24 cellular contexts compared by ENCODE assay signal in genomic region chr19:35373492-35373891, GRCh38. TPM values are rescaled to one million over a fixed set of nuclear protein-coding genes. Genes with fewer than 3 reads are reported as not detected.
"Had no signal": no experiment of that assay in that cellular context is flagged by ENCODE, and none has a peak within 500 bp of the region (broad histone marks: within the 10 kb centered on the region; RNA-seq: fewer than 3 reads in every experiment).

No MANE protein-coding gene starts in this region.

- H3K27me3 ChIP-seq: dorsolateral prefrontal cortex, right atrium auricular region, sigmoid colon, thyroid gland, upper lobe of left lung, vagina had no signal

- H3K4me1 ChIP-seq: gastrocnemius medialis, right atrium auricular region, sigmoid colon, suprapubic skin, upper lobe of left lung, vagina had no signal

- H3K4me3 ChIP-seq: coronary artery, dorsolateral prefrontal cortex, gastrocnemius medialis, heart right ventricle, right atrium auricular region, sigmoid colon, skin epidermis, suprapubic skin, thyroid gland, upper lobe of left lung, vagina had no signal

- DNase-seq: dorsolateral prefrontal cortex; effector memory CD4-positive, alpha-beta T cell; gastrocnemius medialis; heart right ventricle; hypothalamus; kidney glomerular epithelial cell; mesendoderm; naive thymus-derived CD4-positive, alpha-beta T cell; nephron progenitor cell; sigmoid colon; stimulated activated CD4-positive, alpha-beta T cell treated with anti-CD3 and anti-CD28 coated beads, Interleukin-4, amount 100 ng/mL, for 4 hours; stimulated activated naive CD8-positive, alpha-beta T cell treated with anti-CD3 and anti-CD28 coated beads, Interleukin-15, Interleukin-2, amounts not matched to agents 100 U/mL and 50 U/mL, for 24 hours; thyroid gland; upper lobe of left lung had no signal

- H3K27ac Mint-ChIP-seq: naive thymus-derived CD4-positive, alpha-beta T cell had no signal

- H3K36me3 ChIP-seq: gastrocnemius medialis, heart right ventricle, right atrium auricular region, sigmoid colon, suprapubic skin, thyroid gland, upper lobe of left lung, vagina had no signal

- ATAC-seq: esophagus mucosa; gastrocnemius medialis; heart right ventricle; naive thymus-derived CD4-positive, alpha-beta T cell; stimulated activated naive CD8-positive, alpha-beta T cell treated with anti-CD3 and anti-CD28 coated beads, Interleukin-15, Interleukin-2, amounts not matched to agents 100 U/mL and 50 U/mL, for 24 hours had no signal

- H3K27ac ChIP-seq: coronary artery, dorsolateral prefrontal cortex, gastrocnemius medialis, heart right ventricle, right atrium auricular region, sigmoid colon, skin epidermis, suprapubic skin, thyroid gland, upper lobe of left lung, vagina had no signal

- H3K4me3 Mint-ChIP-seq: naive thymus-derived CD4-positive, alpha-beta T cell; nephron progenitor cell had no signal

- H3K9me3 ChIP-seq: gastrocnemius medialis, right atrium auricular region, sigmoid colon, suprapubic skin, thyroid gland, vagina had no signal

RNA-seq across cellular contexts. Expression of gene GPR42, which starts 2.6 kb away (rescaled TPM):
- total RNA-seq: esophagus mucosa, fibroblast of villous mesenchyme, gastrocnemius medialis, heart right ventricle, liver, lung microvascular endothelial cell, right atrium auricular region, suprapubic skin, vagina had no signal

RNA-seq across cellular contexts. Expression of gene FFAR3, which starts 15.2 kb away (rescaled TPM):
- total RNA-seq: esophagus mucosa, fibroblast of villous mesenchyme, gastrocnemius medialis, right atrium auricular region, suprapubic skin, vagina had no signal

RNA-seq across cellular contexts. Expression of gene FFAR1, which starts 25.8 kb away (rescaled TPM):
- total RNA-seq: esophagus mucosa, fibroblast of villous mesenchyme, gastrocnemius medialis, heart right ventricle, liver, lung microvascular endothelial cell, omental fat pad, right atrium auricular region, sigmoid colon, suprapubic skin, thyroid gland, vagina had no signal

RNA-seq across cellular contexts. Expression of gene CD22, which starts 44.5 kb away (rescaled TPM):
- total RNA-seq: fibroblast of villous mesenchyme, lung microvascular endothelial cell, suprapubic skin had no signal
